ENCODE assay signal across 25 cellular contexts in genomic region chr18:3383381-3383915, GRCh38.
A peak's percentile ranks its signal among the peaks of the same experiment; 100 is the strongest.
DNase-seq lines count a peak whose midpoint lies in the region; ATAC-seq, FAIRE-seq and TF ChIP-seq lines count a peak whose summit lies in the region.
"Had no signal": no experiment of that assay in that cellular context is flagged by ENCODE, and none has a peak within 500 bp of the region (broad histone marks: within the 10 kb centered on the region; RNA-seq: fewer than 3 reads in every experiment).

No MANE protein-coding gene starts in this region.

- ATAC-seq in HG02884 (IDR thresholded peaks at IDR 0.05; ENCODE audit: unreplicated experiment) (no peak), HG03159 (IDR thresholded peaks at IDR 0.05; ENCODE audit: unreplicated experiment) (no peak)
- ATAC-seq: activated CD4-positive, alpha-beta T cell treated with anti-CD3 and anti-CD28 coated beads for 36 hours; gastrocnemius medialis; left lung had no signal

- H2AFZ ChIP-seq in OCI-LY3 (ENCODE audit: low read depth, low read length), result peak overlapping the region; percentile 5; the same call in 1 of the 2 replicates

- no peak overlapping the region for H3K4me3 Mint-ChIP-seq in HFFc6
- H3K4me3 Mint-ChIP-seq: activated CD4-positive, alpha-beta T cell treated with anti-CD3 and anti-CD28 coated beads for 36 hours; CD4-positive, CD25-positive, alpha-beta regulatory T cell had no signal

- H3K27ac Mint-ChIP-seq in HFFc6, result no peak overlapping the region
- H3K27ac Mint-ChIP-seq: activated CD4-positive, alpha-beta T cell treated with anti-CD3 and anti-CD28 coated beads for 36 hours; CD4-positive, CD25-positive, alpha-beta regulatory T cell had no signal

- DNase-seq in A172 (ENCODE audit: low spot score) (peak; percentile 75), HFFc6 (peak; percentile 16), fibroblast of the aortic adventitia (ENCODE audit: low read depth) (peak; percentile 52), RCC 7860 (ENCODE audit: low spot score) (no peak)
- no peak for DNase-seq in activated naive CD4-positive, alpha-beta T cell (lab: John Stamatoyannopoulos, UW)
- DNase-seq: ACHN; activated CD4-positive, alpha-beta T cell treated with anti-CD3 and anti-CD28 coated beads for 36 hours; activated effector memory CD4-positive, alpha-beta T cell treated with Interleukin-2 at 50 U/mL for 16 hours; anterior cingulate cortex; CD4-positive, CD25-positive, alpha-beta regulatory T cell; DND-41; gastrocnemius medialis; left lung; naive B cell; NCI-H2029; NCI-H526 treated with DMSO at 0.1 percent for 48 hours; SHP77 treated with DMSO at 0.1 percent for 48 hours; stimulated activated CD4-positive, alpha-beta T cell treated with anti-CD3 and anti-CD28 coated beads, Interleukin-15, amount 100 ng/mL, for 24 hours; stomach; T-helper 2 cell had no signal

- H4K20me1 ChIP-seq in OCI-LY3 (ENCODE audit: insufficient read depth, low read length), result no peaks in the 10 kb centered on the region

- 0 out of 2 replicates have a peak, but pooled peaks cover 3% of the 10 kb centered on the region for H3K9me3 ChIP-seq in OCI-LY3 (ENCODE audit: insufficient read depth, low read length)
- H3K9me3 ChIP-seq: gastrocnemius medialis, left lung, stomach, vagina had no signal

- H3K36me3 Mint-ChIP-seq in HFFc6 (ENCODE audit: low read depth), result no peaks in the 10 kb centered on the region
- H3K36me3 Mint-ChIP-seq: CD4-positive, CD25-positive, alpha-beta regulatory T cell; naive B cell had no signal

- no peak for FAIRE-seq in RCC 7860 (lab: Jason Lieb, UNC)
- FAIRE-seq: endothelial cell of umbilical vein had no signal

- H3K9ac ChIP-seq in OCI-LY3 (ENCODE audit: low read length), result peak overlapping the region; percentile 52; the same call in 1 of the 2 replicates

- TF ChIP-seq CTCF in HFFc6 (IDR thresholded peaks at IDR 0.05) (no peak), OCI-LY3 (IDR thresholded peaks at IDR 0.05; ENCODE audit: low read depth, low read length) (no peak), fibroblast of the aortic adventitia (IDR thresholded peaks at IDR 0.05; ENCODE audit: insufficient read depth, low read length) (no peak)

- no peaks in the 10 kb centered on the region for H3K9me3 Mint-ChIP-seq in HFFc6
- H3K9me3 Mint-ChIP-seq: CD4-positive, CD25-positive, alpha-beta regulatory T cell; naive B cell had no signal

- H3K27me3 Mint-ChIP-seq in HFFc6 (ENCODE audit: insufficient read depth), result peaks cover 5% of the 10 kb centered on the region
- H3K27me3 Mint-ChIP-seq: naive B cell had no signal

- no peaks in the 10 kb centered on the region for H3K27me3 ChIP-seq in OCI-LY3 (ENCODE audit: low read depth, low read length)
- H3K27me3 ChIP-seq: gastrocnemius medialis, left lung, stomach, vagina had no signal

- H3K4me2 ChIP-seq in OCI-LY3 (ENCODE audit: low read length), result peak overlapping the region; percentile 49

- H3K4me3 ChIP-seq in OCI-LY3 (ENCODE audit: low read length) (no peak overlapping the region), fibroblast of the aortic adventitia (ENCODE audit: low read depth, low read length) (no peak overlapping the region)
- H3K4me3 ChIP-seq: gastrocnemius medialis, left lung, stomach, vagina had no signal

- peak overlapping the region; percentile 80 for H3K27ac ChIP-seq in OCI-LY3 (ENCODE audit: low read length)
- H3K27ac ChIP-seq: gastrocnemius medialis, left lung, vagina had no signal

- H3K79me2 ChIP-seq in OCI-LY3 (ENCODE audit: low read length), result no peaks in the 10 kb centered on the region

- H3K36me3 ChIP-seq in OCI-LY3 (replicated peaks; ENCODE audit: low read depth, low read length), result peaks cover 2% of the 10 kb centered on the region
- H3K36me3 ChIP-seq: gastrocnemius medialis, left lung, stomach, vagina had no signal

- peaks cover 56% of the 10 kb centered on the region for H3K4me1 ChIP-seq in OCI-LY3 (ENCODE audit: low read length)
- H3K4me1 ChIP-seq: gastrocnemius medialis, left lung, stomach had no signal

- H3K4me1 Mint-ChIP-seq in HFFc6 (ENCODE audit: low read depth), result peaks cover 16% of the 10 kb centered on the region
- H3K4me1 Mint-ChIP-seq: CD4-positive, CD25-positive, alpha-beta regulatory T cell had no signal

Comparison
In these comparisons a context has a peak if more than half of its experiments do, and no peak if none do; other contexts are left out.
1. DNase-seq: peak in A172 (single experiment), HFFc6 (single experiment) and fibroblast of the aortic adventitia (single experiment); none in RCC 7860 (single experiment) and activated naive CD4-positive, alpha-beta T cell (0 of 4).